20 cellular contexts compared by ENCODE assay signal in the genomic region with DNA sequence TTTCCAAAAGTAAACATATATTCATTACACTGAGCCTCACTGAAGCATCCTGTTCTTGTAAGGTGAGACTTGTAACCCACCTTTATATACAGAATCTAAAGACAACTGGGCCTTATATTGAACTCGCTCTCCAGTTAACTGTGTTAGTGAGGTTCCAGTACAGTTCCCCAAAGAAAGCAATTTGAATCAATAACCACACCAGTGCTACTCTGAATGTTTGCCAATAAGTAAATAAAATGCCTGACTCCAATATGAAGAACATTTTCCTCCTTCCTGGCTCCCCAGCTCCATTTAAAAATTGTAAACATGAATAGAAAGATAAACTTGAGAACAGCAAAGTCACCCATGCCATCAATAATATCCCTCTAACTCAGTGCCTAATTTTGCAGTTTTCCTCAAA. TPM values are rescaled to one million over a fixed set of nuclear protein-coding genes. Genes with fewer than 3 reads are reported as not detected.
DNase-seq lines count a peak whose midpoint lies in the region; ATAC-seq and TF ChIP-seq lines count a peak whose summit lies in the region.
"Had no signal": no experiment of that assay in that cellular context is flagged by ENCODE, and none has a peak within 500 bp of the region (broad histone marks: within the 10 kb centered on the region; RNA-seq: fewer than 3 reads in every experiment).

No MANE protein-coding gene starts in this region.

- RAD21 ChIA-PET in HCT116 (lab: Charles Lee; ENCODE audit: low non-redundant PET in 1 of 2, low total read pairs in 2 of 2, uncharacterized antibody in 2 of 2, unreplicated experiment in 2 of 2) = no interaction called here

- DNase-seq in CD4-positive, CD25-positive, alpha-beta regulatory T cell = no peak
- DNase-seq in HCT116 (ENCODE audit: low read depth, low spot score) (no peak), ascending aorta (ENCODE audit: low spot score in 2 of 2) (no peak), posterior cingulate gyrus (no peak)
- DNase-seq in naive thymus-derived CD8-positive, alpha-beta T cell = no peak
- DNase-seq in central memory CD4-positive, alpha-beta T cell = no peak
- DNase-seq: activated CD4-positive, alpha-beta T cell treated with anti-CD3 and anti-CD28 coated beads for 48 hours; BE2C; effector memory CD4-positive, alpha-beta T cell; hippocampal formation; NCI-H1048; NCI-H2107; NCI-H69; occipital lobe; PC-9; stimulated activated CD4-positive, alpha-beta T cell treated with anti-CD3 and anti-CD28 coated beads, Interleukin-4, amount 100 ng/mL, for 1 hour had no signal

- H3K27ac Mint-ChIP-seq in CD4-positive, CD25-positive, alpha-beta regulatory T cell = peak overlapping the region in 2 of 3 donors; percentile 15 to 59
- peak overlapping the region in 8 of 10 donors; percentile 7 to 96 (median 67) for H3K27ac Mint-ChIP-seq in naive thymus-derived CD8-positive, alpha-beta T cell

- H3K4me1 Mint-ChIP-seq in CD4-positive, CD25-positive, alpha-beta regulatory T cell = peaks cover 65 to 76% (median 67%) of the 10 kb centered on the region in 4 donors
- H3K4me1 Mint-ChIP-seq in naive thymus-derived CD8-positive, alpha-beta T cell = peaks cover 24 to 88% (median 62%) of the 10 kb centered on the region in 4 donors

- H3K27me3 ChIP-seq in CD4-positive, CD25-positive, alpha-beta regulatory T cell (ENCODE audit: control insufficient read depth, insufficient read depth, low read length) = no peaks in the 10 kb centered on the region
- no peaks in the 10 kb centered on the region for H3K27me3 ChIP-seq in HCT116 (ENCODE audit: insufficient read depth, low read length)
- no peaks in the 10 kb centered on the region for H3K27me3 ChIP-seq in ascending aorta
- H3K27me3 ChIP-seq: BE2C had no signal

- H3K4me1 ChIP-seq in CD4-positive, CD25-positive, alpha-beta regulatory T cell (ENCODE audit: control insufficient read depth, insufficient read depth, low read length, poor library complexity, severe bottlenecking) = peaks cover 27% of the 10 kb centered on the region
- peaks cover 46 to 52% of the 10 kb centered on the region in 2 experiments for H3K4me1 ChIP-seq in HCT116 (ENCODE audit: control insufficient read depth in 1 of 2, insufficient read depth in 2 of 2, low read length in 2 of 2)
- peaks cover 6 to 41% of the 10 kb centered on the region in 2 donors for H3K4me1 ChIP-seq in ascending aorta
- H3K4me1 ChIP-seq: BE2C had no signal

- no peaks in the 10 kb centered on the region for H3K27me3 Mint-ChIP-seq in CD4-positive, CD25-positive, alpha-beta regulatory T cell
- H3K27me3 Mint-ChIP-seq in naive thymus-derived CD8-positive, alpha-beta T cell = no peaks in the 10 kb centered on the region

- BruUV-seq in HCT116 (replicated peaks; lab: Mats Ljungman, UMichigan) = no TSS peak

- H3K9me3 ChIP-seq in CD4-positive, CD25-positive, alpha-beta regulatory T cell (ENCODE audit: control insufficient read depth in 2 of 2, low read length in 2 of 2) = no peaks in the 10 kb centered on the region
- no peaks in the 10 kb centered on the region for H3K9me3 ChIP-seq in HCT116 (ENCODE audit: control insufficient read depth in 1 of 2, insufficient read depth in 1 of 2, low read depth in 1 of 2, low read length in 2 of 2)
- no peaks in the 10 kb centered on the region for H3K9me3 ChIP-seq in ascending aorta
- H3K9me3 ChIP-seq: BE2C had no signal

- H3K4me2 ChIP-seq in HCT116 (ENCODE audit: low read length) = no peak overlapping the region
- H3K4me2 ChIP-seq: PC-9 had no signal

- H3K36me3 ChIP-seq in CD4-positive, CD25-positive, alpha-beta regulatory T cell (ENCODE audit: control insufficient read depth, insufficient read depth, low read length) = no peaks in the 10 kb centered on the region
- H3K36me3 ChIP-seq in HCT116 (ENCODE audit: control insufficient read depth in 1 of 2, insufficient read depth in 2 of 2, low read length in 2 of 2) (no peaks in the 10 kb centered on the region), ascending aorta (no peaks in the 10 kb centered on the region)
- H3K36me3 ChIP-seq: BE2C had no signal

- H3K9me2 ChIP-seq in HCT116 (ENCODE audit: insufficient read depth) = no peaks in the 10 kb centered on the region

- intact Hi-C loops in HCT116 (cut with micrococcal nuclease) = no loop called here
- intact Hi-C loops in ascending aorta (cut with DNase I) = loop anchor here (10.0 kb wide), 1 partner anchor 48 kb away; a partner anchor contains a TSS
- intact Hi-C loops in posterior cingulate gyrus (cut with DNase I) = no loop called here

- no peak for TF ChIP-seq CTCF in HCT116 (IDR thresholded peaks at IDR 0.05 in 2 of 3, conservative IDR thresholded peaks at IDR 0.05 in 1 of 3; ENCODE audit: borderline replicate concordance in 1 of 3, insufficient read depth in 1 of 3, low read depth in 2 of 3, low read length in 2 of 3)
- no peak for TF ChIP-seq CTCF in ascending aorta (IDR thresholded peaks at IDR 0.05)

- TF ChIP-seq POLR2A in HCT116 (IDR thresholded peaks at IDR 0.05; ENCODE audit: borderline replicate concordance, extremely low read depth, insufficient read depth, insufficient read length) = no peak

- no peak overlapping the region for H2AFZ ChIP-seq in HCT116 (ENCODE audit: low read depth, low read length, poor library complexity, severe bottlenecking)
- H2AFZ ChIP-seq: PC-9 had no signal

- H3K79me2 ChIP-seq in HCT116 (ENCODE audit: insufficient read depth, low read length) = peaks cover 93% of the 10 kb centered on the region

- no peak for TF ChIP-seq RAD21 in HCT116 (IDR thresholded peaks at IDR 0.05; ENCODE audit: low read depth)

- no peaks in the 10 kb centered on the region for H3K9me3 Mint-ChIP-seq in CD4-positive, CD25-positive, alpha-beta regulatory T cell
- no peaks in the 10 kb centered on the region for H3K9me3 Mint-ChIP-seq in naive thymus-derived CD8-positive, alpha-beta T cell
- H3K9me3 Mint-ChIP-seq: activated naive CD4-positive, alpha-beta T cell treated with anti-CD3 and anti-CD28 coated beads, Interleukin-2, amount 50 U/mL, for 72 hours had no signal

- no peak overlapping the region for H3K27ac ChIP-seq in CD4-positive, CD25-positive, alpha-beta regulatory T cell (ENCODE audit: insufficient read depth, low read length, poor library complexity, severe bottlenecking)
- no peak overlapping the region for H3K27ac ChIP-seq in HCT116 (ENCODE audit: low read depth, low read length)
- peak overlapping the region; percentile 17 to 22 for H3K27ac ChIP-seq in ascending aorta

- H3K4me3 Mint-ChIP-seq in CD4-positive, CD25-positive, alpha-beta regulatory T cell = peak overlapping the region in 1 of 4 donors; percentile 29
- peak overlapping the region in 1 of 10 donors; percentile 23 for H3K4me3 Mint-ChIP-seq in naive thymus-derived CD8-positive, alpha-beta T cell

- no peak overlapping the region for H3K4me3 ChIP-seq in CD4-positive, CD25-positive, alpha-beta regulatory T cell (ENCODE audit: low read depth, low read length)
- H3K4me3 ChIP-seq in HCT116 (replicated peaks in 1 of 2; ENCODE audit: low read depth in 1 of 2, low read length in 2 of 2) (no peak overlapping the region), ascending aorta (no peak overlapping the region)
- H3K4me3 ChIP-seq: PC-9 had no signal

- H3K36me3 Mint-ChIP-seq in CD4-positive, CD25-positive, alpha-beta regulatory T cell = no peaks in the 10 kb centered on the region
- H3K36me3 Mint-ChIP-seq in naive thymus-derived CD8-positive, alpha-beta T cell = peaks cover 0 to 2% (median 0%) of the 10 kb centered on the region in 3 donors

- no peak for ATAC-seq in CD4-positive, CD25-positive, alpha-beta regulatory T cell (ENCODE audit: low read depth in 2 of 2)
- no peak for ATAC-seq in HCT116
- no peak for ATAC-seq in naive thymus-derived CD8-positive, alpha-beta T cell
- ATAC-seq in GM19395 (IDR thresholded peaks at IDR 0.05; ENCODE audit: unreplicated experiment) = no peak
- no peak for ATAC-seq in HG03175 (IDR thresholded peaks at IDR 0.05; ENCODE audit: unreplicated experiment)
- ATAC-seq: activated naive CD4-positive, alpha-beta T cell treated with anti-CD3 and anti-CD28 coated beads, Interleukin-2, amount 50 U/mL, for 72 hours; SK-N-SH treated with all-trans-retinoic acid at 6 μM for 48 hours had no signal

- POLR2A ChIA-PET in HCT116 (lab: Charles Lee) = no interaction called here
- POLR2A ChIA-PET in naive thymus-derived CD8-positive, alpha-beta T cell (lab: Charles Lee) = no interaction called here

- H4K20me1 ChIP-seq in HCT116 (ENCODE audit: insufficient read depth) = peaks cover 12% of the 10 kb centered on the region; the same call in 1 of the 2 replicates

- H3K9ac ChIP-seq in HCT116 (ENCODE audit: low read length) = peak overlapping the region; percentile 16; the same call in 1 of the 2 replicates

- CTCF ChIA-PET in HCT116 (lab: Charles Lee) = no interaction called here

TF ChIP-seq in HCT116, 20 proteins besides CTCF, POLR2A, EP300 and RAD21 (continues in another document):
- TF ChIP-seq TCF7L2 (IDR thresholded peaks at IDR 0.05; ENCODE audit: borderline replicate concordance, extremely low read depth, insufficient read depth, insufficient read length) (no peak), CBX3 (IDR thresholded peaks at IDR 0.05; ENCODE audit: low read depth) (no peak), SRF (IDR thresholded peaks at IDR 0.05; ENCODE audit: low read depth) (no peak)
- TF ChIP-seq, protein P1, sequence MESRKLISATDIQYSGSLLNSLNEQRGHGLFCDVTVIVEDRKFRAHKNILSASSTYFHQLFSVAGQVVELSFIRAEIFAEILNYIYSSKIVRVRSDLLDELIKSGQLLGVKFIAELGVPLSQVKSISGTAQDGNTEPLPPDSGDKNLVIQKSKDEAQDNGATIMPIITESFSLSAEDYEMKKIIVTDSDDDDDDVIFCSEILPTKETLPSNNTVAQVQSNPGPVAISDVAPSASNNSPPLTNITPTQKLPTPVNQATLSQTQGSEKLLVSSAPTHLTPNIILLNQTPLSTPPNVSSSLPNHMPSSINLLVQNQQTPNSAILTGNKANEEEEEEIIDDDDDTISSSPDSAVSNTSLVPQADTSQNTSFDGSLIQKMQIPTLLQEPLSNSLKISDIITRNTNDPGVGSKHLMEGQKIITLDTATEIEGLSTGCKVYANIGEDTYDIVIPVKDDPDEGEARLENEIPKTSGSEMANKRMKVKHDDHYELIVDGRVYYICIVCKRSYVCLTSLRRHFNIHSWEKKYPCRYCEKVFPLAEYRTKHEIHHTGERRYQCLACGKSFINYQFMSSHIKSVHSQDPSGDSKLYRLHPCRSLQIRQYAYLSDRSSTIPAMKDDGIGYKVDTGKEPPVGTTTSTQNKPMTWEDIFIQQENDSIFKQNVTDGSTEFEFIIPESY (IDR thresholded peaks at IDR 0.05; ENCODE audit: extremely low read depth, insufficient replicate concordance, low read length) = no peak
- TF ChIP-seq, protein P2, sequence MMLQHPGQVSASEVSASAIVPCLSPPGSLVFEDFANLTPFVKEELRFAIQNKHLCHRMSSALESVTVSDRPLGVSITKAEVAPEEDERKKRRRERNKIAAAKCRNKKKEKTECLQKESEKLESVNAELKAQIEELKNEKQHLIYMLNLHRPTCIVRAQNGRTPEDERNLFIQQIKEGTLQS (IDR thresholded peaks at IDR 0.05) = no peak

RNA-seq across cellular contexts. Expression of a gene that starts 50.1 kb away (rescaled TPM):
- 40.7 TPM for total RNA-seq in CD4-positive, CD25-positive, alpha-beta regulatory T cell
- polyA plus RNA-seq in CD4-positive, CD25-positive, alpha-beta regulatory T cell = 10 to 100 TPM; 20.6 to 26.0 (median 24.9) TPM
- 52.0 TPM for total RNA-seq in HCT116 (2021; ENCODE audit: unreplicated experiment)
- polyA plus RNA-seq in HCT116 (2012) = 25.7 and 25.8 TPM in 2 replicates
- total RNA-seq in ascending aorta = 34.6 TPM
- total RNA-seq in naive thymus-derived CD8-positive, alpha-beta T cell = 10 to 100 TPM; 36.9 to 39.5 TPM
- 10 to 100 TPM; 13.5 to 18.3 (median 16.2) TPM for polyA plus RNA-seq in naive thymus-derived CD8-positive, alpha-beta T cell

Comparison
In these comparisons a context has a peak if more than half of its experiments do, and no peak if none do; other contexts are left out.
1. H3K27ac ChIP-seq: peak in ascending aorta (2 of 2); none in CD4-positive, CD25-positive, alpha-beta regulatory T cell (single experiment) and HCT116 (single experiment).